Comparison of ENCODE assay signal across 20 cellular contexts in genomic region chr16:49733278-49734009, GRCh38.
DNase-seq lines count a peak whose midpoint lies in the region; ATAC-seq, FAIRE-seq and TF ChIP-seq lines count a peak whose summit lies in the region.
"Had no signal": no experiment of that assay in that cellular context is flagged by ENCODE, and none has a peak within 500 bp of the region (broad histone marks: within the 10 kb centered on the region; RNA-seq: fewer than 3 reads in every experiment).

No MANE protein-coding gene starts in this region.

- peaks cover 8% of the 10 kb centered on the region for H3K9me3 ChIP-seq in A549
- H3K9me3 ChIP-seq in IMR-90 (ENCODE audit: control insufficient read depth, insufficient read depth, low read length) = no peaks in the 10 kb centered on the region; the same call in 1 of the 2 replicates
- H3K9me3 ChIP-seq in prostate gland = no peaks in the 10 kb centered on the region
- H3K9me3 ChIP-seq: BE2C, SJCRH30 had no signal

- no peak overlapping the region for H3K4ac ChIP-seq in IMR-90 (ENCODE audit: low read depth, low read length)

- no peak for TF ChIP-seq EP300 in A549 (IDR thresholded peaks at IDR 0.05)

- H2AK9ac ChIP-seq in IMR-90 (replicated peaks; ENCODE audit: low read depth, low read length, poor library complexity) = no peak overlapping the region

- H3K36me3 ChIP-seq in IMR-90 (ENCODE audit: control insufficient read depth, insufficient read depth, low read length) (no peaks in the 10 kb centered on the region), prostate gland (no peaks in the 10 kb centered on the region)
- H3K36me3 ChIP-seq: SJCRH30 had no signal

- CTCF ChIA-PET in A549 (lab: Yijun Ruan, JAX) = interaction anchor here (0.5 kb wide), 1 partner anchor 40 kb away, joined by 5 read pairs; no protein-coding TSS in a partner anchor
- CTCF ChIA-PET in IMR-90 (lab: Yijun Ruan, JAX) = no interaction called here

- peaks cover 2% of the 10 kb centered on the region; the same call in 1 of the 2 replicates for H3K27me3 ChIP-seq in IMR-90 (ENCODE audit: control insufficient read depth, insufficient read depth, low read length)
- H3K27me3 ChIP-seq in prostate gland (replicated peaks; ENCODE audit: insufficient read depth) = no peaks in the 10 kb centered on the region
- H3K27me3 ChIP-seq: BE2C, SJCRH30 had no signal

- H3K4me1 ChIP-seq in A549 (no peaks in the 10 kb centered on the region), IMR-90 (ENCODE audit: control insufficient read depth, insufficient read depth, low read length) (no peaks in the 10 kb centered on the region), prostate gland (replicated peaks) (no peaks in the 10 kb centered on the region)
- H3K4me1 ChIP-seq: SJCRH30 had no signal

- H3K14ac ChIP-seq in IMR-90 (replicated peaks; ENCODE audit: low read depth, low read length) = no peak overlapping the region

- no peak overlapping the region for H2BK5ac ChIP-seq in IMR-90 (ENCODE audit: low read depth, low read length, poor library complexity, severe bottlenecking)

- intact Hi-C loops in IMR-90 (cut with micrococcal nuclease) = no loop called here
- intact Hi-C loops in prostate gland (cut with DNase I) = loop anchor here (2.0 to 10.0 kb wide), 3 partner anchors 35 to 101 kb away; no protein-coding TSS in a partner anchor
- intact Hi-C loops in cardiac septum (cut with DNase I) = no loop called here

- TF ChIP-seq CTCF in A549 (IDR thresholded peaks at IDR 0.05) = no peak
- no peak for TF ChIP-seq CTCF in IMR-90 (conservative IDR thresholded peaks at IDR 0.05; ENCODE audit: low read depth, low read length)
- no peak for TF ChIP-seq CTCF in prostate gland (IDR thresholded peaks at IDR 0.05)

- H4K5ac ChIP-seq in IMR-90 (ENCODE audit: low read depth, low read length) = no peak overlapping the region

- H3K9me1 ChIP-seq in IMR-90 (ENCODE audit: insufficient read depth, low read length) = no peaks in the 10 kb centered on the region

- no peak for FAIRE-seq in A549 (lab: Jason Lieb, UNC)
- peak; percentile 54 for FAIRE-seq in endometrium (lab: Jason Lieb, UNC)
- FAIRE-seq: A204.1, H54, RCC 7860 had no signal

- no peaks in the 10 kb centered on the region for H3K79me1 ChIP-seq in IMR-90 (ENCODE audit: low read depth in 1 of 2, low read length in 2 of 2)

- 49% methylated on average over 11 of the region's 11 CpGs for WGBS in A549 (ENCODE audit: missing lambda C conversion rate)
- 70% methylated on average over 2 of the region's 11 CpGs; no CpG with 5 or more reads in 1 of the 2 experiments for WGBS in IMR-90 (ENCODE audit: extremely low coverage in 2 of 2, insufficient read length in 1 of 2), 2 experiments
- WGBS in prostate gland = 35% methylated on average over 11 of the region's 11 CpGs

- no peak for ATAC-seq in A549
- ATAC-seq in IMR-90 (ENCODE audit: low read depth) = no peak
- ATAC-seq in GM18861 (IDR thresholded peaks at IDR 0.05; ENCODE audit: unreplicated experiment) = no peak

- H3K56ac ChIP-seq in IMR-90 (ENCODE audit: extremely low read depth, insufficient read depth, low read length) = no peak overlapping the region

- TF ChIP-seq RAD21 in A549 (conservative IDR thresholded peaks at IDR 0.05 in 1 of 2, IDR thresholded peaks at IDR 0.05 in 1 of 2) = no peak
- TF ChIP-seq RAD21 in IMR-90 (IDR thresholded peaks at IDR 0.05; ENCODE audit: low read length) = no peak

- H2BK120ac ChIP-seq in IMR-90 (ENCODE audit: low read depth, low read length) = no peak overlapping the region

- H3K4me3 ChIP-seq in A549 (no peak overlapping the region), IMR-90 (ENCODE audit: insufficient read depth, low read depth, low read length) (no peak overlapping the region), prostate gland (no peak overlapping the region)
- H3K4me3 ChIP-seq: SJCRH30 had no signal

- no TSS peak for BruUV-seq in IMR-90 (replicated peaks; lab: Mats Ljungman, UMichigan)

- H4K8ac ChIP-seq in IMR-90 (ENCODE audit: low read depth in 2 of 2, low read length in 2 of 2) = no peak overlapping the region

- H2AK5ac ChIP-seq in IMR-90 (ENCODE audit: low read depth, low read length) = no peak overlapping the region

- H3K23ac ChIP-seq in IMR-90 (ENCODE audit: low read depth, low read length) = no peak overlapping the region

- H3K4me2 ChIP-seq in A549 (no peak overlapping the region), IMR-90 (ENCODE audit: low read depth, low read length) (no peak overlapping the region)

- no peak overlapping the region for H3K9ac ChIP-seq in IMR-90 (ENCODE audit: low read depth, low read length)

- in situ Hi-C loops in IMR-90 (cut with MboI; ENCODE audit: low sequenced_read_pairs) = no loop called here

- no peak for TF ChIP-seq POLR2A in A549 (IDR thresholded peaks at IDR 0.05; ENCODE audit: low read length)
- no peak for TF ChIP-seq POLR2A in IMR-90 (IDR thresholded peaks at IDR 0.05; ENCODE audit: low read depth, low read length)
- TF ChIP-seq POLR2A in prostate gland (IDR thresholded peaks at IDR 0.05) = no peak

- no peak overlapping the region for H2BK15ac ChIP-seq in IMR-90 (ENCODE audit: low read depth, low read length)

- dilution Hi-C loops in IMR-90 (cut with HindIII; ENCODE audit: low sequenced_read_pairs, unreplicated experiment) = no loop called here

- no peaks in the 10 kb centered on the region for H4K20me1 ChIP-seq in IMR-90 (ENCODE audit: insufficient read depth, low read length)

- no peak overlapping the region for H3K18ac ChIP-seq in IMR-90 (ENCODE audit: low read depth, low read length)

- H2BK20ac ChIP-seq in IMR-90 (ENCODE audit: low read depth, low read length) = no peak overlapping the region

- no peak overlapping the region for H4K91ac ChIP-seq in IMR-90 (ENCODE audit: insufficient read depth, low read depth, low read length)

- POLR2A ChIA-PET in A549 (lab: Yijun Ruan, JAX) = no interaction called here
- POLR2A ChIA-PET in IMR-90 (lab: Charles Lee; ENCODE audit: unreplicated experiment) = no interaction called here

- no peak overlapping the region for H2AFZ ChIP-seq in IMR-90 (replicated peaks; ENCODE audit: low read length, poor library complexity)

- no peak overlapping the region for H3K27ac ChIP-seq in A549
- no peak overlapping the region for H3K27ac ChIP-seq in IMR-90 (ENCODE audit: insufficient read depth, low read length)
- peak overlapping the region; percentile 36 to 38 for H3K27ac ChIP-seq in prostate gland
- H3K27ac ChIP-seq: HL-60, SJCRH30 had no signal

- no peak for DNase-seq in A549 (ENCODE audit: low read depth in 1 of 2, low spot score in 1 of 2)
- DNase-seq in IMR-90 = no peak
- no peak for DNase-seq in prostate gland (ENCODE audit: low spot score)
- DNase-seq in cardiac septum (ENCODE audit: low spot score) = no peak
- no peak for DNase-seq in effector CD8-positive, alpha-beta T cell (lab: John Stamatoyannopoulos, UW)
- DNase-seq: BE2C; CD4-positive, alpha-beta T cell; COR-L47; DMS79; HFFc6; NCI-H1694 treated with DMSO at 0.1 percent for 48 hours; NCI-H2081 treated with DMSO at 0.1 percent for 48 hours; NCI-H526; SJCRH30 had no signal

TF ChIP-seq in A549, 52 proteins besides CTCF, POLR2A, EP300 and RAD21:
- TF ChIP-seq JUNB (IDR thresholded peaks at IDR 0.05) (no peak), MAFK (IDR thresholded peaks at IDR 0.05; ENCODE audit: partially characterized antibody) (peak; percentile 78)

TF ChIP-seq in IMR-90, 13 proteins besides CTCF, POLR2A, EP300 and RAD21:
- TF ChIP-seq BHLHE40 (IDR thresholded peaks at IDR 0.05; ENCODE audit: low read depth, low read length) = no peak
- peak; percentile 63 for TF ChIP-seq MAFK (IDR thresholded peaks at IDR 0.05; ENCODE audit: low read depth, low read length)

Comparison
In these comparisons a context has a peak if more than half of its experiments do, and no peak if none do; other contexts are left out.
1. H3K27ac ChIP-seq: peak in prostate gland (2 of 2); none in A549 (0 of 2) and IMR-90 (single experiment).